18 cellular contexts compared by ENCODE assay signal in the genomic region with DNA sequence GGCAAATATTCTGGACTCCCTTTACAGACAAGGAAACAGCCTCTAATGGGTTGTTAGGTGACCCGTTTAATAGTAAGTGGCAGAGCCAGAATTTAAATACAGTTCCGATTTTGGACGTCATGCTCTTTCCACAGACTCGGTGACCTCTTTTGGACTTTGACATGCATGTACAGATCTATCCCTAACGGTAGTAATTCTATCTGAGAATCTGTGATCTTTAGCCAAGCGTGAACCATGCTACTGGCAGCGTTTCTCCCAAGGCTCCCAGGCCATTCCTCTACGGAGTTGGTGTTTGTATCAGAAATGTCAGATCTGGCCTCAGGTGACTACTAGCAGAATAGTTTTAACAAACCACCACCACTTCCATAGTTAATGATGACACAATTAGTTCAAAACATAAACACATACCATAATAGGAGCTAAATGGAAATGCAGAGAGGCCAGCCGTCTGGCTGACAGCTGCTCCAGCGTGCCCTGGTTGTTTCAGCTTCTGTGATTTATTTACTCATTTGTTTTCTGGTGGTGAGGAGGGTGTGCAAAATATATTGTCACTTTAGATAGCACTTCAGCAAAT.
A peak's percentile ranks its signal among the peaks of the same experiment; 100 is the strongest.
DNase-seq lines count a peak whose midpoint lies in the region; ATAC-seq and TF ChIP-seq lines count a peak whose summit lies in the region.
"Had no signal": no experiment of that assay in that cellular context is flagged by ENCODE, and none has a peak within 500 bp of the region (broad histone marks: within the 10 kb centered on the region; RNA-seq: fewer than 3 reads in every experiment).

No MANE protein-coding gene starts in this region.

- H2AFZ ChIP-seq in mesenchymal stem cell (ENCODE audit: low read depth, low read length) = no peak overlapping the region

- 47% methylated on average over 9 of the region's 10 CpGs for WGBS in mesenchymal stem cell
- WGBS in psoas muscle, 3 donors = 51 to 54% (median 53%) methylated on average over 10 of the region's 10 CpGs

- no peak overlapping the region for H2BK5ac ChIP-seq in mesenchymal stem cell (ENCODE audit: low read depth, low read length, poor library complexity, severe bottlenecking)

- peak; percentile 17 for DNase-seq in AG08396 (ENCODE audit: low spot score)
- DNase-seq in H4 (ENCODE audit: low spot score) = peak; percentile 19
- peak; percentile 1 for DNase-seq in adipocyte (ENCODE audit: low read depth)
- DNase-seq in mesenchymal stem cell = peak; percentile 41
- no peak for DNase-seq in NAMALWA (ENCODE audit: low spot score)
- no peak for DNase-seq in stimulated activated naive CD8-positive, alpha-beta T cell treated with anti-CD3 and anti-CD28 coated beads, Interleukin-15, amount 100 ng/mL, for 72 hours
- no peak for DNase-seq in psoas muscle
- no peak for DNase-seq in cardiac septum (ENCODE audit: low spot score)
- DNase-seq: Caco-2, GF-D8, NCI-H1436, NCI-H446, NCI-H774, Peyer's patch, SHP77 treated with DMSO at 0.1 percent for 48 hours, T-helper 17 cell had no signal

- intact Hi-C loops in psoas muscle (cut with DNase I) (no loop called here), cardiac septum (cut with DNase I) (no loop called here)

- peaks cover 12 to 15% of the 10 kb centered on the region in 2 donors for H3K9me3 Mint-ChIP-seq in stimulated activated naive CD8-positive, alpha-beta T cell treated with anti-CD3 and anti-CD28 coated beads, Interleukin-15, amount 100 ng/mL, for 72 hours
- H3K9me3 Mint-ChIP-seq: IgD-negative memory B cell had no signal

- H3K4me3 Mint-ChIP-seq in stimulated activated naive CD8-positive, alpha-beta T cell treated with anti-CD3 and anti-CD28 coated beads, Interleukin-15, amount 100 ng/mL, for 72 hours = no peak overlapping the region
- H3K4me3 Mint-ChIP-seq: T-helper 17 cell had no signal

- H3K4me3 ChIP-seq in adipocyte (ENCODE audit: low read length) = no peak overlapping the region
- H3K4me3 ChIP-seq in mesenchymal stem cell (ENCODE audit: insufficient read depth in 1 of 2, low read depth in 1 of 2, low read length in 2 of 2) = no peak overlapping the region
- H3K4me3 ChIP-seq in psoas muscle = no peak overlapping the region
- H3K4me3 ChIP-seq: Peyer's patch had no signal

- H3K4me1 ChIP-seq in adipocyte (ENCODE audit: control insufficient read depth, insufficient read depth, low read length) (no peaks in the 10 kb centered on the region), mesenchymal stem cell (ENCODE audit: control insufficient read depth, insufficient read depth, low read depth, low read length) (peaks cover under 1% of the 10 kb centered on the region), psoas muscle (no peaks in the 10 kb centered on the region)
- H3K4me1 ChIP-seq: Caco-2 had no signal

- no peak overlapping the region for H3K27ac Mint-ChIP-seq in stimulated activated naive CD8-positive, alpha-beta T cell treated with anti-CD3 and anti-CD28 coated beads, Interleukin-15, amount 100 ng/mL, for 72 hours
- H3K27ac Mint-ChIP-seq: IgD-negative memory B cell, T-helper 17 cell had no signal

- no peak overlapping the region for H3K14ac ChIP-seq in mesenchymal stem cell (ENCODE audit: low read length in 2 of 2)

- H3K79me1 ChIP-seq in mesenchymal stem cell (replicated peaks; ENCODE audit: low read length, poor library complexity, severe bottlenecking) = peaks cover 5% of the 10 kb centered on the region

- no peak for ATAC-seq in stimulated activated naive CD8-positive, alpha-beta T cell treated with anti-CD3 and anti-CD28 coated beads, Interleukin-15, amount 100 ng/mL, for 72 hours
- ATAC-seq in psoas muscle = no peak
- ATAC-seq: T-helper 17 cell had no signal

- no peaks in the 10 kb centered on the region for H3K27me3 ChIP-seq in adipocyte (replicated peaks; ENCODE audit: control insufficient read depth, insufficient read depth, low read length)
- no peaks in the 10 kb centered on the region for H3K27me3 ChIP-seq in mesenchymal stem cell (ENCODE audit: control insufficient read depth in 1 of 2, insufficient read depth in 1 of 2, low read length in 2 of 2)
- no peaks in the 10 kb centered on the region for H3K27me3 ChIP-seq in psoas muscle (ENCODE audit: insufficient read depth in 3 of 3, low read length in 2 of 3)
- H3K27me3 ChIP-seq: Peyer's patch had no signal

- no peak overlapping the region for H4K91ac ChIP-seq in mesenchymal stem cell (ENCODE audit: low read length)

- H2BK15ac ChIP-seq in mesenchymal stem cell (ENCODE audit: low read depth, poor library complexity, severe bottlenecking) = no peak overlapping the region

- no peak overlapping the region for H3K4me2 ChIP-seq in mesenchymal stem cell (ENCODE audit: low read length, poor library complexity, severe bottlenecking)

- H2AK5ac ChIP-seq in mesenchymal stem cell (ENCODE audit: low read length, severe bottlenecking) = no peak overlapping the region

- H3K36me3 ChIP-seq in adipocyte (ENCODE audit: control insufficient read depth, insufficient read depth, low read length, severe bottlenecking) = no peaks in the 10 kb centered on the region
- peaks cover 0 to under 1% of the 10 kb centered on the region in 2 experiments for H3K36me3 ChIP-seq in mesenchymal stem cell (ENCODE audit: control insufficient read depth in 1 of 2, insufficient read depth in 2 of 2, low read depth in 1 of 2, low read length in 2 of 2)
- H3K36me3 ChIP-seq in psoas muscle (ENCODE audit: insufficient read depth in 1 of 2, low read depth in 1 of 2) = no peaks in the 10 kb centered on the region
- H3K36me3 ChIP-seq: Peyer's patch had no signal

- no peaks in the 10 kb centered on the region for H3K4me1 Mint-ChIP-seq in stimulated activated naive CD8-positive, alpha-beta T cell treated with anti-CD3 and anti-CD28 coated beads, Interleukin-15, amount 100 ng/mL, for 72 hours
- H3K4me1 Mint-ChIP-seq: IgD-negative memory B cell, T-helper 17 cell had no signal

- TF ChIP-seq CTCF in psoas muscle (IDR thresholded peaks at IDR 0.05) = no peak

- no peaks in the 10 kb centered on the region for H3K27me3 Mint-ChIP-seq in stimulated activated naive CD8-positive, alpha-beta T cell treated with anti-CD3 and anti-CD28 coated beads, Interleukin-15, amount 100 ng/mL, for 72 hours
- H3K27me3 Mint-ChIP-seq: T-helper 17 cell had no signal

- no peak overlapping the region for H3K4ac ChIP-seq in mesenchymal stem cell (ENCODE audit: low read depth in 1 of 2, low read length in 2 of 2)

- H3K23ac ChIP-seq in mesenchymal stem cell (ENCODE audit: low read length in 2 of 2) = no peak overlapping the region

- no peak overlapping the region for H3K27ac ChIP-seq in mesenchymal stem cell (ENCODE audit: low read length, poor library complexity, severe bottlenecking)
- no peak overlapping the region for H3K27ac ChIP-seq in psoas muscle
- H3K27ac ChIP-seq: C4-2B, Peyer's patch had no signal

- no peak overlapping the region for H2BK12ac ChIP-seq in mesenchymal stem cell (ENCODE audit: low read length in 2 of 2)

- H4K8ac ChIP-seq in mesenchymal stem cell (ENCODE audit: low read length) = no peak overlapping the region

- no peak overlapping the region for H3K9ac ChIP-seq in adipocyte (ENCODE audit: low read length)
- no peak overlapping the region for H3K9ac ChIP-seq in mesenchymal stem cell (ENCODE audit: low read length)

- H3K18ac ChIP-seq in mesenchymal stem cell (ENCODE audit: low read depth in 1 of 2, low read length in 2 of 2) = no peak overlapping the region

- no peak overlapping the region for H2BK120ac ChIP-seq in mesenchymal stem cell (ENCODE audit: low read depth, low read length)

- no peaks in the 10 kb centered on the region for H3K9me3 ChIP-seq in adipocyte (ENCODE audit: control insufficient read depth, low read length)
- no peaks in the 10 kb centered on the region for H3K9me3 ChIP-seq in mesenchymal stem cell (ENCODE audit: control insufficient read depth, low read length)
- H3K9me3 ChIP-seq in psoas muscle = no peaks in the 10 kb centered on the region
- H3K9me3 ChIP-seq: Caco-2, Peyer's patch had no signal

Comparison
In these comparisons a context has a peak if more than half of its experiments do, and no peak if none do; other contexts are left out.
1. DNase-seq: peak in AG08396 (single experiment), H4 (single experiment), adipocyte (single experiment) and mesenchymal stem cell (single experiment); none in NAMALWA (single experiment), stimulated activated naive CD8-positive, alpha-beta T cell treated with anti-CD3 and anti-CD28 coated beads, Interleukin-15, amount 100 ng/mL, for 72 hours (0 of 2), psoas muscle (0 of 2) and cardiac septum (single experiment).